ENCODE assay signal across 8 cellular contexts in the genomic region with DNA sequence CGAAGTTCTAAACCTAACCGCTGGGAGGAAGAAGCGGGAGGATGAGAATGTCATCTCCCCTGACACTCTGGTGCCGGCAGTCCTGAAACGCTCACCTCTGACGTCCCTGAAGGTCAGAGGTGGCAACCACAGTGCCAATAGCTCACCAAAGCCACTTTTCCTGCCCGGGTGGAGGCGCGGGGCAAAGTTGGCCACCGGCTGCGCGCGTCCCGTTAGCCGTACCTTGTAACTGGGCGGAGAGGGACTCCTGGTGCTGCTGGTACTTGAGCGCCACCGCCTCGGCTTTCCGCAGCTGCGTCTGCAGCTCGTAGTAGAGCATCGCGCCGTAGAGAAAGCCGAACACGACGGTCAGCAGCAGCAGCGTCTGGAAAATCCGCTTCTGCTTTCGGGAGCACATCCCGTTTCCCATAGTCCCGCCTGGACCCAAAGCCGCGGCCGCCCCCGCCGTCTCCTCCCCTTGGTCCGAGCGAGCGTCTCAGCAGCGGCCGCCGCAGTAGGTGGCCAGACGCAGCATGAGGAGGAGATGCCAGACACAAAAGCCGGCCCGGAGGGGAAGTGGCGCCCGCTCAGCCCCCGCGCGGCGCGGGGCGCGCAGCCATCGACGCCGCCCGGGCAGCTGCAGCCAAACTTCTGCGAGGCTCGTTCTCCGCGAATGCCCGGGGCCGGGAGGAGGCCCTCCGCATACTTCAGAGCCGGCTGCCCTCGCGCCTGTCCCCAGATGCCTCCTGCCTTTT. TPM values are rescaled to one million over a fixed set of nuclear protein-coding genes. Genes with fewer than 3 reads are reported as not detected.
A peak's percentile ranks its signal among the peaks of the same experiment; 100 is the strongest.
DNase-seq lines count a peak whose midpoint lies in the region; ATAC-seq and TF ChIP-seq lines count a peak whose summit lies in the region.

No MANE protein-coding gene starts in this region.

- in situ Hi-C loops in GM13977 (cut with MboI; ENCODE audit: low pct_unique_long_range_greater_than_20kb, low sequenced_read_pairs, unreplicated experiment): no loop called here

- peak; percentile 49 for TF ChIP-seq POLR2A in right lobe of liver (IDR thresholded peaks at IDR 0.05)

- CTCF ChIA-PET in A673 (lab: Charles Lee): interaction anchor here (0.8 kb wide), 1 partner anchor 71 kb away, joined by 3 read pairs; no protein-coding TSS in a partner anchor

- H3K4me1 ChIP-seq in A673 (ENCODE audit: insufficient read depth, low read length, poor library complexity, severe bottlenecking) (no peaks in the 10 kb centered on the region), right lobe of liver (peaks cover 0 to 36% (median 17%) of the 10 kb centered on the region in 4 donors)

- peak; percentile 40 for ATAC-seq in HG02759 (IDR thresholded peaks at IDR 0.05; ENCODE audit: unreplicated experiment)
- peak; percentile 34 to 57 (median 46) for ATAC-seq in right lobe of liver

- DNase-seq in A673 (ENCODE audit: low spot score) (peak; percentile 68), GM13977 (ENCODE audit: low spot score) (peak; percentile 71), NCI-H1105 (lab: John Stamatoyannopoulos, UW) (peak; percentile 70), dermis blood vessel endothelial cell (peak; percentile 69), right lobe of liver (peak; percentile 74 to 91 (median 89))
- DNase-seq in stimulated activated CD8-positive, alpha-beta memory T cell treated with anti-CD3 and anti-CD28 coated beads, Interleukin-15, amount 100 ng/mL, for 1 hour (ENCODE audit: low read depth): peak; percentile 0

- H3K4me3 ChIP-seq in A673 (ENCODE audit: low read depth, low read length, poor library complexity, severe bottlenecking) (peak overlapping the region; percentile 79), right lobe of liver (peak overlapping the region; percentile 63 to 80 (median 69))

- TF ChIP-seq CTCF in A673 (conservative IDR thresholded peaks at IDR 0.05; ENCODE audit: low read depth, low read length) (peak; percentile 25; the same call in 1 of the 2 replicates), GM13977 (IDR thresholded peaks at IDR 0.05; ENCODE audit: extremely low read depth, insufficient read depth, missing control alignments) (no peak), VCaP (conservative IDR thresholded peaks at IDR 0.05) (peak; percentile 27; the same call in 1 of the 2 replicates), right lobe of liver (IDR thresholded peaks at IDR 0.05) (peak in 2 of 4 donors; percentile 29 to 39)

- 0% methylated on average over 4 of the region's 70 CpGs for WGBS in right lobe of liver (ENCODE audit: insufficient coverage, low coverage, low lambda C conversion rate, missing lambda C conversion rate)

- H3K27me3 ChIP-seq in A673 (replicated peaks; ENCODE audit: insufficient read depth, low read depth, low read length, poor library complexity) (no peaks in the 10 kb centered on the region), right lobe of liver (no peaks in the 10 kb centered on the region)

- H3K9me3 ChIP-seq in A673 (ENCODE audit: low read depth, low read length, poor library complexity, severe bottlenecking) (no peaks in the 10 kb centered on the region), right lobe of liver (no peaks in the 10 kb centered on the region)

- intact Hi-C loops in A673 (cut with micrococcal nuclease; ENCODE audit: unreplicated experiment) (no loop called here), right lobe of liver (cut with DNase I) (no loop called here)

- BruUV-seq in A673 (replicated peaks; lab: Mats Ljungman, UMichigan): no TSS peak

- POLR2A ChIA-PET in A673 (lab: Charles Lee; ENCODE audit: low non-redundant PET): no interaction called here

- H3K27ac ChIP-seq in A673 (ENCODE audit: low read depth, low read length, poor library complexity, severe bottlenecking): peak overlapping the region; percentile 72
- peak overlapping the region; percentile 81 for H3K27ac ChIP-seq in VCaP
- peak overlapping the region; percentile 91 to 94 (median 92) for H3K27ac ChIP-seq in right lobe of liver

- no peaks in the 10 kb centered on the region for H3K36me3 ChIP-seq in A673 (ENCODE audit: insufficient read depth, low read length, poor library complexity, severe bottlenecking)
- H3K36me3 ChIP-seq in right lobe of liver: no peaks in the 10 kb centered on the region

RNA-seq across cellular contexts. Expression of a gene that starts 0.7 kb away (rescaled TPM):
- total RNA-seq in A673 (2021) (12.2 and 12.3 TPM in 2 replicates), dermis blood vessel endothelial cell (35.6 and 42.8 TPM in 2 replicates), right lobe of liver (10 to 100 TPM; 33.3 to 44.9 (median 36.6) TPM)

Comparison
In these comparisons a context has a peak if more than half of its experiments do, and no peak if none do; other contexts are left out.
1. Peak in every context shown above with its lines: DNase-seq, ATAC-seq, H3K4me3 ChIP-seq and H3K27ac ChIP-seq.
2. DNase-seq: peak in every context shown above with its lines; median percentile 89 in right lobe of liver; 71 in GM13977; 70 in NCI-H1105; 69 in dermis blood vessel endothelial cell; 68 in A673; 0 in stimulated activated CD8-positive, alpha-beta memory T cell treated with anti-CD3 and anti-CD28 coated beads, Interleukin-15, amount 100 ng/mL, for 1 hour.